In genomic region chr2:138490673-138491494, GRCh38 we compare ENCODE assay signal across 1 cellular context.
TF ChIP-seq lines count a peak whose summit lies in the region.

No MANE protein-coding gene starts in this region.

TF ChIP-seq in HepG2, 621 proteins besides CTCF, POLR2A, EP300 and RAD21 (continued from another document and continues in another):
- TF ChIP-seq ZBTB3 (CRISPR knock-in tag; IDR thresholded peaks at IDR 0.05; ENCODE audit: borderline replicate concordance, low read depth): peak; percentile 27; the same call in 1 of the 2 replicates
- TF ChIP-seq, protein P1, sequence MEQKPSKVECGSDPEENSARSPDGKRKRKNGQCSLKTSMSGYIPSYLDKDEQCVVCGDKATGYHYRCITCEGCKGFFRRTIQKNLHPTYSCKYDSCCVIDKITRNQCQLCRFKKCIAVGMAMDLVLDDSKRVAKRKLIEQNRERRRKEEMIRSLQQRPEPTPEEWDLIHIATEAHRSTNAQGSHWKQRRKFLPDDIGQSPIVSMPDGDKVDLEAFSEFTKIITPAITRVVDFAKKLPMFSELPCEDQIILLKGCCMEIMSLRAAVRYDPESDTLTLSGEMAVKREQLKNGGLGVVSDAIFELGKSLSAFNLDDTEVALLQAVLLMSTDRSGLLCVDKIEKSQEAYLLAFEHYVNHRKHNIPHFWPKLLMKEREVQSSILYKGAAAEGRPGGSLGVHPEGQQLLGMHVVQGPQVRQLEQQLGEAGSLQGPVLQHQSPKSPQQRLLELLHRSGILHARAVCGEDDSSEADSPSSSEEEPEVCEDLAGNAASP (CRISPR knock-in tag; IDR thresholded peaks at IDR 0.05; ENCODE audit: borderline replicate concordance): peak; percentile 77
- no peak for TF ChIP-seq ZBTB38 (CRISPR knock-in tag; IDR thresholded peaks at IDR 0.05)
- TF ChIP-seq ZMYM2 (CRISPR knock-in tag; IDR thresholded peaks at IDR 0.05): no peak
- TF ChIP-seq ZNF670 (CRISPR knock-in tag; IDR thresholded peaks at IDR 0.05; ENCODE audit: borderline replicate concordance): peak; percentile 55; the same call in 1 of the 2 replicates
- peak; percentile 92 for TF ChIP-seq SKI (IDR thresholded peaks at IDR 0.05; ENCODE audit: partially characterized antibody)
- no peak for TF ChIP-seq SP1 (IDR thresholded peaks at IDR 0.05)
- TF ChIP-seq SP1 (CRISPR knock-in tag; IDR thresholded peaks at IDR 0.05): no peak
- TF ChIP-seq NFE2L1 (CRISPR knock-in tag; IDR thresholded peaks at IDR 0.05; ENCODE audit: borderline replicate concordance): no peak
- TF ChIP-seq ELF3 (CRISPR knock-in tag; IDR thresholded peaks at IDR 0.05): peak; percentile 99
- peak; percentile 78 for TF ChIP-seq ERF (CRISPR knock-in tag; IDR thresholded peaks at IDR 0.05)
- TF ChIP-seq ZNF20 (CRISPR knock-in tag; IDR thresholded peaks at IDR 0.05): no peak
- TF ChIP-seq FIP1L1 (IDR thresholded peaks at IDR 0.05; ENCODE audit: borderline replicate concordance, insufficient read depth, low read depth, low read length): no peak
- TF ChIP-seq, protein P2, sequence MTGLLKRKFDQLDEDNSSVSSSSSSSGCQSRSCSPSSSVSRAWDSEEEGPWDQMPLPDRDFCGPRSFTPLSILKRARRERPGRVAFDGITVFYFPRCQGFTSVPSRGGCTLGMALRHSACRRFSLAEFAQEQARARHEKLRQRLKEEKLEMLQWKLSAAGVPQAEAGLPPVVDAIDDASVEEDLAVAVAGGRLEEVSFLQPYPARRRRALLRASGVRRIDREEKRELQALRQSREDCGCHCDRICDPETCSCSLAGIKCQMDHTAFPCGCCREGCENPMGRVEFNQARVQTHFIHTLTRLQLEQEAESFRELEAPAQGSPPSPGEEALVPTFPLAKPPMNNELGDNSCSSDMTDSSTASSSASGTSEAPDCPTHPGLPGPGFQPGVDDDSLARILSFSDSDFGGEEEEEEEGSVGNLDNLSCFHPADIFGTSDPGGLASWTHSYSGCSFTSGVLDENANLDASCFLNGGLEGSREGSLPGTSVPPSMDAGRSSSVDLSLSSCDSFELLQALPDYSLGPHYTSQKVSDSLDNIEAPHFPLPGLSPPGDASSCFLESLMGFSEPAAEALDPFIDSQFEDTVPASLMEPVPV (CRISPR knock-in tag; IDR thresholded peaks at IDR 0.05): no peak
- TF ChIP-seq ZNF501 (CRISPR knock-in tag; IDR thresholded peaks at IDR 0.05): no peak
- TF ChIP-seq UBTF (CRISPR knock-in tag; IDR thresholded peaks at IDR 0.05): no peak
- no peak for TF ChIP-seq SNAPC4 (CRISPR knock-in tag; IDR thresholded peaks at IDR 0.05)
- TF ChIP-seq TCF7L2 (IDR thresholded peaks at IDR 0.05; ENCODE audit: low read depth, low read length): peak; percentile 94
- no peak for TF ChIP-seq ZBTB49 (CRISPR knock-in tag; IDR thresholded peaks at IDR 0.05; ENCODE audit: borderline replicate concordance)
- no peak for TF ChIP-seq TP53 (CRISPR knock-in tag; conservative IDR thresholded peaks at IDR 0.05)
- no peak for TF ChIP-seq BRCA1 (CRISPR knock-in tag; IDR thresholded peaks at IDR 0.05)
- no peak for TF ChIP-seq CCDC6 (CRISPR knock-in tag; IDR thresholded peaks at IDR 0.05)
- TF ChIP-seq GTF2F1 (IDR thresholded peaks at IDR 0.05; ENCODE audit: low read length): no peak
- peak; percentile 86; the same call in 1 of the 2 replicates for TF ChIP-seq GATA4 (IDR thresholded peaks at IDR 0.05; ENCODE audit: borderline replicate concordance, low read depth)
- TF ChIP-seq, protein P3, sequence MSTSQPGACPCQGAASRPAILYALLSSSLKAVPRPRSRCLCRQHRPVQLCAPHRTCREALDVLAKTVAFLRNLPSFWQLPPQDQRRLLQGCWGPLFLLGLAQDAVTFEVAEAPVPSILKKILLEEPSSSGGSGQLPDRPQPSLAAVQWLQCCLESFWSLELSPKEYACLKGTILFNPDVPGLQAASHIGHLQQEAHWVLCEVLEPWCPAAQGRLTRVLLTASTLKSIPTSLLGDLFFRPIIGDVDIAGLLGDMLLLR (CRISPR knock-in tag; IDR thresholded peaks at IDR 0.05): no peak
- peak; percentile 98; the same call in 1 of the 2 replicates for TF ChIP-seq FOXJ3 (CRISPR knock-in tag; IDR thresholded peaks at IDR 0.05; ENCODE audit: borderline replicate concordance)
- peak; percentile 88 for TF ChIP-seq FOXA1 (IDR thresholded peaks at IDR 0.05)
- peak; percentile 92 for TF ChIP-seq FOXA1 (CRISPR knock-in tag; IDR thresholded peaks at IDR 0.05)
- TF ChIP-seq SALL1 (CRISPR knock-in tag; IDR thresholded peaks at IDR 0.05): peak; percentile 48; the same call in 1 of the 2 replicates
- TF ChIP-seq REST (IDR thresholded peaks at IDR 0.05; ENCODE audit: borderline replicate concordance in 1 of 2, low read depth in 1 of 2, low read length in 2 of 2): 0 out of 4 replicates have a peak, but pooled peaks of 1 of the 2 experiments have one; percentile 52
- no peak for TF ChIP-seq TRIM24 (CRISPR knock-in tag; IDR thresholded peaks at IDR 0.05)
- peak; percentile 33; the same call in 1 of the 2 replicates for TF ChIP-seq ETV5 (CRISPR knock-in tag; IDR thresholded peaks at IDR 0.05; ENCODE audit: borderline replicate concordance)
- peak; percentile 43; the same call in 1 of the 2 replicates for TF ChIP-seq ZNF281 (CRISPR knock-in tag; IDR thresholded peaks at IDR 0.05; ENCODE audit: borderline replicate concordance)
- TF ChIP-seq, protein P4, sequence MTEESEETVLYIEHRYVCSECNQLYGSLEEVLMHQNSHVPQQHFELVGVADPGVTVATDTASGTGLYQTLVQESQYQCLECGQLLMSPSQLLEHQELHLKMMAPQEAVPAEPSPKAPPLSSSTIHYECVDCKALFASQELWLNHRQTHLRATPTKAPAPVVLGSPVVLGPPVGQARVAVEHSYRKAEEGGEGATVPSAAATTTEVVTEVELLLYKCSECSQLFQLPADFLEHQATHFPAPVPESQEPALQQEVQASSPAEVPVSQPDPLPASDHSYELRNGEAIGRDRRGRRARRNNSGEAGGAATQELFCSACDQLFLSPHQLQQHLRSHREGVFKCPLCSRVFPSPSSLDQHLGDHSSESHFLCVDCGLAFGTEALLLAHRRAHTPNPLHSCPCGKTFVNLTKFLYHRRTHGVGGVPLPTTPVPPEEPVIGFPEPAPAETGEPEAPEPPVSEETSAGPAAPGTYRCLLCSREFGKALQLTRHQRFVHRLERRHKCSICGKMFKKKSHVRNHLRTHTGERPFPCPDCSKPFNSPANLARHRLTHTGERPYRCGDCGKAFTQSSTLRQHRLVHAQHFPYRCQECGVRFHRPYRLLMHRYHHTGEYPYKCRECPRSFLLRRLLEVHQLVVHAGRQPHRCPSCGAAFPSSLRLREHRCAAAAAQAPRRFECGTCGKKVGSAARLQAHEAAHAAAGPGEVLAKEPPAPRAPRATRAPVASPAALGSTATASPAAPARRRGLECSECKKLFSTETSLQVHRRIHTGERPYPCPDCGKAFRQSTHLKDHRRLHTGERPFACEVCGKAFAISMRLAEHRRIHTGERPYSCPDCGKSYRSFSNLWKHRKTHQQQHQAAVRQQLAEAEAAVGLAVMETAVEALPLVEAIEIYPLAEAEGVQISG (CRISPR knock-in tag; IDR thresholded peaks at IDR 0.05): no peak
